In the genomic region with DNA sequence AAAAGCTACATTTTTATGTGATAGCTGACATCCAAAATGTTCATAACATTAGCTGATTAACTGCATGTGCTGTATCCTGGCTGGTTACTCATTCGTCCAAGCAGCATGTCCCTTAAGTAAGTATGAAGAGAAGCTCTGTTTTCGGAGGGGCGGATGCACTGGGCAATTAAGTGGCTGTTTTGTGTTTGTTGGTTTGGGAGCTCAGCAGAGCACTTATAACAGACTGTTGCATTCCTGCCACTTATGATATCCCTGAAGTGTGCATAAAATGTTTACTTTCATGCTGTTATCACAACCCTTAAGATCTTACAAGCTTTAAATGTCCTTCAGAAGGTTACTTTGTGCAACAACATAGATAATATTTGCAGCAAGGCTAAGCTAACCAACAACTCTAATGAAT, we compare ENCODE assay signal across 26 cellular contexts.
DNase-seq lines count a peak whose midpoint lies in the region; ATAC-seq and TF ChIP-seq lines count a peak whose summit lies in the region.
"Had no signal": no experiment of that assay in that cellular context is flagged by ENCODE, and none has a peak within 500 bp of the region (broad histone marks: within the 10 kb centered on the region; RNA-seq: fewer than 3 reads in every experiment).

No MANE protein-coding gene starts in this region.

- no peak overlapping the region for H2AFZ ChIP-seq in PC-3 (ENCODE audit: low read length)
- H2AFZ ChIP-seq: neural progenitor cell had no signal

- no peaks in the 10 kb centered on the region for H3K79me2 ChIP-seq in PC-3 (ENCODE audit: low read length)

- WGBS in heart right ventricle, 2 donors: 53 to 57% methylated on average over 3 of the region's 3 CpGs
- WGBS in psoas muscle, 3 donors: 61 to 77% (median 62%) methylated on average over 3 of the region's 3 CpGs

- no peaks in the 10 kb centered on the region for H3K9me2 ChIP-seq in PC-3 (replicated peaks; ENCODE audit: low read length)

- intact Hi-C loops in Right ventricle myocardium superior (cut with DNase I): no loop called here
- intact Hi-C loops in heart right ventricle (cut with DNase I): loop anchor here in 3 of 10 donors (10.0 kb wide), 2 partner anchors 323 to 763 kb away; no protein-coding TSS in a partner anchor
- intact Hi-C loops in upper lobe of right lung (cut with DNase I): no loop called here
- intact Hi-C loops in PC-3 (cut with micrococcal nuclease): loop anchor here (5.0 kb wide), 1 partner anchor 60 kb away; no protein-coding TSS in a partner anchor
- intact Hi-C loops in psoas muscle (cut with DNase I): no loop called here

- peak; percentile 45 for ATAC-seq in Right ventricle myocardium superior (ENCODE audit: poor library complexity)
- no peak for ATAC-seq in heart right ventricle
- peak; percentile 65 for ATAC-seq in upper lobe of right lung
- no peak for ATAC-seq in PC-3
- no peak for ATAC-seq in psoas muscle
- ATAC-seq: K562, T-cell had no signal

- DNase-seq in Right ventricle myocardium superior (no peak), heart right ventricle (no peak), NCI-H1417 treated with DMSO at 0.1 percent for 48 hours (lab: John Stamatoyannopoulos, UW) (peak; percentile 33), foreskin fibroblast (peak; percentile 26 to 50), upper lobe of right lung (no peak), D341Med (ENCODE audit: low spot score) (no peak), PC-3 (no peak), psoas muscle (no peak)
- DNase-seq: activated CD4-positive, alpha-beta memory T cell treated with anti-CD3 and anti-CD28 coated beads, Interleukin-2, amount 10 ng/mL, durations not matched to agents 7 days and 5 days; activated CD4-positive, CD25-positive, alpha-beta regulatory T cell treated with anti-CD3 and anti-CD28 coated beads, Interleukin-2, amount 50 U/mL, for 72 hours; activated effector memory CD4-positive, alpha-beta T cell treated with Interleukin-2 at 50 U/mL for 16 hours; activated naive CD8-positive, alpha-beta T cell treated with anti-CD3 and anti-CD28 coated beads for 36 hours; central memory CD4-positive, alpha-beta T cell; dermis blood vessel endothelial cell; GDM1; kidney glomerular epithelial cell; MM.1S; NCI-H2029 treated with DMSO at 0.1 percent for 48 hours; NCI-H82; SIG-M5; stimulated activated CD8-positive, alpha-beta memory T cell treated with anti-CD3 and anti-CD28 coated beads, Interleukin-4, amount 100 ng/mL, for 48 hours; T-cell; trophoblast cell had no signal

- H3K9ac ChIP-seq in PC-3 (ENCODE audit: low read length): no peak overlapping the region
- H3K9ac ChIP-seq: neural progenitor cell had no signal

- H3K9me3 ChIP-seq in heart right ventricle (no peaks in the 10 kb centered on the region), upper lobe of right lung (no peaks in the 10 kb centered on the region), PC-3 (ENCODE audit: low read length) (no peaks in the 10 kb centered on the region), psoas muscle (no peaks in the 10 kb centered on the region)

- CTCF ChIA-PET in PC-3 (lab: Charles Lee): no interaction called here

- BruUV-seq in PC-3 (replicated peaks; lab: Mats Ljungman, UMichigan): no TSS peak

- no peak for TF ChIP-seq CTCF in heart right ventricle (IDR thresholded peaks at IDR 0.05)
- TF ChIP-seq CTCF in foreskin fibroblast (IDR thresholded peaks at IDR 0.05; ENCODE audit: low read depth, low read length): no peak
- no peak for TF ChIP-seq CTCF in upper lobe of right lung (IDR thresholded peaks at IDR 0.05)
- TF ChIP-seq CTCF in PC-3 (conservative IDR thresholded peaks at IDR 0.05; ENCODE audit: low read depth, low read length): no peak
- no peak for TF ChIP-seq CTCF in psoas muscle (IDR thresholded peaks at IDR 0.05)

- H3F3A ChIP-seq in PC-3 (ENCODE audit: low read length, unreplicated experiment): no peaks in the 10 kb centered on the region

- H3K4me1 ChIP-seq in heart right ventricle (peaks cover 0 to 5% (median 0%) of the 10 kb centered on the region in 9 donors), upper lobe of right lung (no peaks in the 10 kb centered on the region), PC-3 (ENCODE audit: insufficient read depth, low read length) (no peaks in the 10 kb centered on the region), psoas muscle (no peaks in the 10 kb centered on the region)

- POLR2A ChIA-PET in PC-3 (lab: Charles Lee; ENCODE audit: unreplicated experiment): no interaction called here

- H3K36me3 ChIP-seq in heart right ventricle (no peaks in the 10 kb centered on the region), upper lobe of right lung (no peaks in the 10 kb centered on the region), PC-3 (ENCODE audit: low read depth, low read length) (no peaks in the 10 kb centered on the region), psoas muscle (ENCODE audit: insufficient read depth in 1 of 2, low read depth in 1 of 2) (no peaks in the 10 kb centered on the region)
- H3K36me3 ChIP-seq: neural progenitor cell had no signal

- H3K27me3 ChIP-seq in heart right ventricle: peaks cover 0 to 16% (median 4%) of the 10 kb centered on the region in 7 donors
- H3K27me3 ChIP-seq in upper lobe of right lung: peaks cover 27% of the 10 kb centered on the region
- H3K27me3 ChIP-seq in PC-3 (ENCODE audit: low read length): no peaks in the 10 kb centered on the region
- H3K27me3 ChIP-seq in psoas muscle (ENCODE audit: insufficient read depth in 3 of 3, low read length in 2 of 3): peaks cover 0 to 4% (median 2%) of the 10 kb centered on the region in 3 donors
- H3K27me3 ChIP-seq: neural progenitor cell had no signal

- H3K27ac ChIP-seq in heart right ventricle: no peak overlapping the region
- H3K27ac ChIP-seq in upper lobe of right lung: no peak overlapping the region
- no peak overlapping the region for H3K27ac ChIP-seq in PC-3 (ENCODE audit: low read length)
- H3K27ac ChIP-seq in psoas muscle: no peak overlapping the region
- H3K27ac ChIP-seq: C4-2B, neural progenitor cell had no signal

- H4K20me1 ChIP-seq in PC-3 (ENCODE audit: low read length): no peaks in the 10 kb centered on the region

- no peak overlapping the region for H3K4me3 ChIP-seq in heart right ventricle
- no peak overlapping the region for H3K4me3 ChIP-seq in foreskin fibroblast (ENCODE audit: low read depth in 1 of 2, low read length in 2 of 2)
- H3K4me3 ChIP-seq in upper lobe of right lung: no peak overlapping the region
- H3K4me3 ChIP-seq in PC-3 (ENCODE audit: low read length): no peak overlapping the region
- H3K4me3 ChIP-seq in psoas muscle: no peak overlapping the region
- H3K4me3 ChIP-seq: K562, neural progenitor cell had no signal

- H3K4me2 ChIP-seq in PC-3 (ENCODE audit: low read length): no peak overlapping the region
- H3K4me2 ChIP-seq: neural progenitor cell had no signal

Comparison
In these comparisons a context has a peak if more than half of its experiments do, and no peak if none do; other contexts are left out.
1. ATAC-seq: peak in Right ventricle myocardium superior (single experiment) and upper lobe of right lung (single experiment); none in heart right ventricle (0 of 8), PC-3 (single experiment) and psoas muscle (0 of 4).
2. DNase-seq: peak in NCI-H1417 treated with DMSO at 0.1 percent for 48 hours (single experiment) and foreskin fibroblast (2 of 2); none in Right ventricle myocardium superior (single experiment), heart right ventricle (0 of 2), upper lobe of right lung (single experiment), D341Med (single experiment), PC-3 (single experiment) and psoas muscle (0 of 2).